17 cellular contexts compared by ENCODE assay signal in the genomic region with DNA sequence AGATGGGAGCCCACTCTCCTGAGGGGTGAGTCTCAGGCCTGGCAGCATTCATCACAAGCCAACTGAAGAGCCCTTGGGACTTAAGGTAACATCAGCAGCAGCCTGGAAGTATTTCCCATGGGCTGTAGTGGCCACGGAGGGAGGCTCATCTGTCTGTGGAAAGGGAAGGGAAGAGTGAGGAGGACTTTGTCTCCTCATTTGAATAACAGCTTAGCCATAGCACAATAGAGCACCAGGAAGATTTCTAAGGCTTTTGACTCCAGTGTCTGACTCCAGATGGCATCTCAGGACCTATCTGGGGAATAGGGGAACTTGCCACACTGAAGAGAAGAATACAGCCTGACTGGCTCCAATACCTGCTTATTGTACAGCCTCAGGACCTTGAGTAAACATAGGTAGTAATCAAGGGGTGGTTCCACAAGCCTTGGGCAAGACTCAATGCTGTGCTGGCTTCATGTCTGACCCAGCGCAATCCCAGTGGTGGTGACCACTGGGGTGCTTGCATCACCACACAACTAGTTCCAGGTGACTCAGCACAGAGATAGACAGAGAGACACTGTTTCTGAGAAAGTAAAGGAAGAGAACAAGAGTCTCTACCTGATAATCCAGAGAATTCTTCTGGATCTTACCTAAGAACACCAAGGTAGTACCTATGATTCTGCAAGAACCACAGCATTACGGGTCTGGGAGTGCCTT.
DNase-seq lines count a peak whose midpoint lies in the region; ATAC-seq and TF ChIP-seq lines count a peak whose summit lies in the region.
"Had no signal": no experiment of that assay in that cellular context is flagged by ENCODE, and none has a peak within 500 bp of the region (broad histone marks: within the 10 kb centered on the region; RNA-seq: fewer than 3 reads in every experiment).

No MANE protein-coding gene starts in this region.

- DNase-seq in EL (peak; percentile 7), HT1080 (ENCODE audit: low read depth) (peak; percentile 26), epithelial cell of esophagus (ENCODE audit: low read depth) (peak; percentile 84), mesenteric fat pad (ENCODE audit: low spot score) (peak; percentile 60)
- DNase-seq: GF-D8, Kasumi-1, MM.1S, NCI-H1092 treated with DMSO at 0.1 percent for 48 hours, NCI-H146, NCI-H2081, NCI-H2171 treated with DMSO at 0.1 percent for 48 hours, NCI-H446 treated with DMSO at 0.1 percent for 48 hours, NCI-H69, Right ventricle myocardium superior had no signal

- H3K4me3 ChIP-seq in epithelial cell of esophagus (ENCODE audit: low read length): no peak overlapping the region

- ATAC-seq in esophagus mucosa (no peak), HG03139 (IDR thresholded peaks at IDR 0.05; ENCODE audit: unreplicated experiment) (no peak), GM18520 (IDR thresholded peaks at IDR 0.05; ENCODE audit: unreplicated experiment) (no peak)

- TF ChIP-seq CTCF in epithelial cell of esophagus (IDR thresholded peaks at IDR 0.05; ENCODE audit: insufficient read depth, low read depth, low read length, missing control alignments): no peak

Comparison
In these comparisons a context has a peak if more than half of its experiments do, and no peak if none do; other contexts are left out.
1. DNase-seq: peak in every context shown above with its lines; median percentile 84 in epithelial cell of esophagus; 60 in mesenteric fat pad; 26 in HT1080; 7 in EL.